In genomic region chr4:112736718-112737135, GRCh38 we compare ENCODE assay signal across 13 cellular contexts.
DNase-seq lines count a peak whose midpoint lies in the region; ATAC-seq and TF ChIP-seq lines count a peak whose summit lies in the region.
"Had no signal": no experiment of that assay in that cellular context is flagged by ENCODE, and none has a peak within 500 bp of the region (broad histone marks: within the 10 kb centered on the region; RNA-seq: fewer than 3 reads in every experiment).

No MANE protein-coding gene starts in this region.

- H3K4me1 ChIP-seq in SK-N-SH (ENCODE audit: control insufficient read depth in 1 of 2, insufficient read depth in 2 of 2, low read depth in 1 of 2, low read length in 1 of 2) = no peaks in the 10 kb centered on the region
- H3K4me1 ChIP-seq: Peyer's patch had no signal

- H3F3A ChIP-seq in SK-N-SH (replicated peaks; ENCODE audit: insufficient read depth) = no peaks in the 10 kb centered on the region

- no peak overlapping the region for H3K4me2 ChIP-seq in SK-N-SH

- no peaks in the 10 kb centered on the region for H3K9me3 Mint-ChIP-seq in activated T-cell treated with anti-CD3 and anti-CD28 coated beads, Interleukin-2, amount 50 U/mL, for 72 hours
- no peaks in the 10 kb centered on the region for H3K9me3 Mint-ChIP-seq in stimulated activated naive CD8-positive, alpha-beta T cell treated with anti-CD3 and anti-CD28 coated beads, Interleukin-15, amount 100 ng/mL, for 72 hours

- H3K4me1 Mint-ChIP-seq in activated T-cell treated with anti-CD3 and anti-CD28 coated beads, Interleukin-2, amount 50 U/mL, for 72 hours (ENCODE audit: low read depth) = peaks cover 25% of the 10 kb centered on the region
- H3K4me1 Mint-ChIP-seq in stimulated activated naive CD8-positive, alpha-beta T cell treated with anti-CD3 and anti-CD28 coated beads, Interleukin-15, amount 100 ng/mL, for 72 hours = peaks cover 28% of the 10 kb centered on the region

- TF ChIP-seq EP300 in SK-N-SH (IDR thresholded peaks at IDR 0.05; ENCODE audit: borderline replicate concordance in 1 of 2, low read depth in 1 of 2, low read length in 1 of 2) = no peak

- H3K9me2 ChIP-seq in SK-N-SH = no peaks in the 10 kb centered on the region

- H3K4me3 Mint-ChIP-seq in activated T-cell treated with anti-CD3 and anti-CD28 coated beads, Interleukin-2, amount 50 U/mL, for 72 hours = peak overlapping the region in 1 of 2 donors; percentile 19
- H3K4me3 Mint-ChIP-seq in stimulated activated naive CD8-positive, alpha-beta T cell treated with anti-CD3 and anti-CD28 coated beads, Interleukin-15, amount 100 ng/mL, for 72 hours = peak overlapping the region; percentile 0 to 30

- H3K9me3 ChIP-seq in SK-N-SH = no peaks in the 10 kb centered on the region
- H3K9me3 ChIP-seq: Peyer's patch had no signal

- TF ChIP-seq CTCF in SK-N-SH (IDR thresholded peaks at IDR 0.05) = no peak

- TF ChIP-seq RAD21 in SK-N-SH (IDR thresholded peaks at IDR 0.05; ENCODE audit: low read length) = no peak

- POLR2A ChIA-PET in SK-N-SH (lab: Yijun Ruan, JAX) = no interaction called here

- ATAC-seq in activated T-cell treated with anti-CD3 and anti-CD28 coated beads, Interleukin-2, amount 50 U/mL, for 72 hours (replicated peaks in 1 of 2) = peak; percentile 67 to 68
- ATAC-seq in GM21786 (IDR thresholded peaks at IDR 0.05; ENCODE audit: unreplicated experiment) (peak; percentile 43), HG03432 (IDR thresholded peaks at IDR 0.05; ENCODE audit: unreplicated experiment) (peak; percentile 41), GM18873 (IDR thresholded peaks at IDR 0.05; ENCODE audit: low FRiP score, unreplicated experiment) (no peak)
- ATAC-seq in stimulated activated naive CD8-positive, alpha-beta T cell treated with anti-CD3 and anti-CD28 coated beads, Interleukin-15, amount 100 ng/mL, for 72 hours = peak; percentile 81
- ATAC-seq: right cardiac atrium had no signal

- peaks cover 7% of the 10 kb centered on the region for H3K27me3 Mint-ChIP-seq in activated T-cell treated with anti-CD3 and anti-CD28 coated beads, Interleukin-2, amount 50 U/mL, for 72 hours (ENCODE audit: low read depth)
- H3K27me3 Mint-ChIP-seq in stimulated activated naive CD8-positive, alpha-beta T cell treated with anti-CD3 and anti-CD28 coated beads, Interleukin-15, amount 100 ng/mL, for 72 hours = no peaks in the 10 kb centered on the region

- H3K9ac ChIP-seq in SK-N-SH = no peak overlapping the region

- CTCF ChIA-PET in SK-N-SH (lab: Yijun Ruan, JAX) = no interaction called here

- WGBS in SK-N-SH (ENCODE audit: low lambda C conversion rate) = 30% methylated on average over 1 of the region's 1 CpG

- H3K79me2 ChIP-seq in SK-N-SH (ENCODE audit: insufficient read depth) = no peaks in the 10 kb centered on the region

- H4K20me1 ChIP-seq in SK-N-SH (ENCODE audit: insufficient read depth) = no peaks in the 10 kb centered on the region

- H3K36me3 ChIP-seq in SK-N-SH (replicated peaks in 1 of 2; ENCODE audit: control insufficient read depth in 1 of 2, insufficient read depth in 2 of 2, low read length in 1 of 2) = no peaks in the 10 kb centered on the region
- H3K36me3 ChIP-seq: Peyer's patch had no signal

- DNase-seq in activated T-cell treated with anti-CD3 and anti-CD28 coated beads, Interleukin-2, amount 50 U/mL, for 72 hours = peak; percentile 14 to 23
- no peak for DNase-seq in activated T-cell treated with anti-CD3 and anti-CD28 coated beads, Interleukin-2, amount 50 U/mL, for 48 hours
- peak; percentile 9 to 47 for DNase-seq in stimulated activated naive CD8-positive, alpha-beta T cell treated with anti-CD3 and anti-CD28 coated beads, Interleukin-15, amount 100 ng/mL, for 72 hours
- DNase-seq in T-helper 9 cell (no peak), SK-N-SH (no peak)
- DNase-seq: cerebellar nuclear complex, IMR-90, NCI-H2107, Peyer's patch, right cardiac atrium had no signal

- H3K27me3 ChIP-seq in SK-N-SH (ENCODE audit: insufficient read depth) = no peaks in the 10 kb centered on the region
- H3K27me3 ChIP-seq: Peyer's patch had no signal

- no peaks in the 10 kb centered on the region for H3K36me3 Mint-ChIP-seq in activated T-cell treated with anti-CD3 and anti-CD28 coated beads, Interleukin-2, amount 50 U/mL, for 72 hours (ENCODE audit: insufficient read depth in 2 of 2)

- H3K27ac Mint-ChIP-seq in activated T-cell treated with anti-CD3 and anti-CD28 coated beads, Interleukin-2, amount 50 U/mL, for 72 hours = peak overlapping the region; percentile 3
- H3K27ac Mint-ChIP-seq in stimulated activated naive CD8-positive, alpha-beta T cell treated with anti-CD3 and anti-CD28 coated beads, Interleukin-15, amount 100 ng/mL, for 72 hours = no peak overlapping the region

- no peak overlapping the region for H3K4me3 ChIP-seq in SK-N-SH (ENCODE audit: low read depth in 2 of 2, low read length in 1 of 2)
- H3K4me3 ChIP-seq: Peyer's patch had no signal

- no peak overlapping the region for H2AFZ ChIP-seq in SK-N-SH (ENCODE audit: low read depth)

- no peak overlapping the region for H3K27ac ChIP-seq in SK-N-SH (ENCODE audit: low read depth in 2 of 2, low read length in 1 of 2)
- H3K27ac ChIP-seq: Peyer's patch had no signal

TF ChIP-seq in SK-N-SH, 30 proteins besides CTCF, POLR2A, EP300 and RAD21:
- no peak for TF ChIP-seq YY1 (IDR thresholded peaks at IDR 0.05; ENCODE audit: low read depth)
- TF ChIP-seq RXRA (IDR thresholded peaks at IDR 0.05; ENCODE audit: borderline replicate concordance, low read depth) = no peak
- TF ChIP-seq RFX5 (IDR thresholded peaks at IDR 0.05; ENCODE audit: low read length) = no peak
- no peak for TF ChIP-seq ELF1 (IDR thresholded peaks at IDR 0.05)
- TF ChIP-seq GATA2 (CRISPR knock-in tag; IDR thresholded peaks at IDR 0.05) = no peak
- TF ChIP-seq PBX3 (IDR thresholded peaks at IDR 0.05) = no peak
- TF ChIP-seq ZBTB33 (IDR thresholded peaks at IDR 0.05; ENCODE audit: borderline replicate concordance, low read depth) = no peak
- no peak for TF ChIP-seq NFIC (IDR thresholded peaks at IDR 0.05; ENCODE audit: borderline replicate concordance)
- no peak for TF ChIP-seq NRF1 (IDR thresholded peaks at IDR 0.05; ENCODE audit: low read depth, low read length)
- no peak for TF ChIP-seq REST (IDR thresholded peaks at IDR 0.05; ENCODE audit: low read depth, low read length)
- TF ChIP-seq SIN3A (IDR thresholded peaks at IDR 0.05; ENCODE audit: borderline replicate concordance, low read depth, low read length) = no peak
- no peak for TF ChIP-seq JUND (IDR thresholded peaks at IDR 0.05)

Comparison
In these comparisons a context has a peak if more than half of its experiments do, and no peak if none do; other contexts are left out.
1. DNase-seq: peak in activated T-cell treated with anti-CD3 and anti-CD28 coated beads, Interleukin-2, amount 50 U/mL, for 72 hours (2 of 2) and stimulated activated naive CD8-positive, alpha-beta T cell treated with anti-CD3 and anti-CD28 coated beads, Interleukin-15, amount 100 ng/mL, for 72 hours (2 of 2); none in activated T-cell treated with anti-CD3 and anti-CD28 coated beads, Interleukin-2, amount 50 U/mL, for 48 hours (0 of 2), T-helper 9 cell (single experiment) and SK-N-SH (single experiment).